1 cellular context compared by ENCODE assay signal in the genomic region with DNA sequence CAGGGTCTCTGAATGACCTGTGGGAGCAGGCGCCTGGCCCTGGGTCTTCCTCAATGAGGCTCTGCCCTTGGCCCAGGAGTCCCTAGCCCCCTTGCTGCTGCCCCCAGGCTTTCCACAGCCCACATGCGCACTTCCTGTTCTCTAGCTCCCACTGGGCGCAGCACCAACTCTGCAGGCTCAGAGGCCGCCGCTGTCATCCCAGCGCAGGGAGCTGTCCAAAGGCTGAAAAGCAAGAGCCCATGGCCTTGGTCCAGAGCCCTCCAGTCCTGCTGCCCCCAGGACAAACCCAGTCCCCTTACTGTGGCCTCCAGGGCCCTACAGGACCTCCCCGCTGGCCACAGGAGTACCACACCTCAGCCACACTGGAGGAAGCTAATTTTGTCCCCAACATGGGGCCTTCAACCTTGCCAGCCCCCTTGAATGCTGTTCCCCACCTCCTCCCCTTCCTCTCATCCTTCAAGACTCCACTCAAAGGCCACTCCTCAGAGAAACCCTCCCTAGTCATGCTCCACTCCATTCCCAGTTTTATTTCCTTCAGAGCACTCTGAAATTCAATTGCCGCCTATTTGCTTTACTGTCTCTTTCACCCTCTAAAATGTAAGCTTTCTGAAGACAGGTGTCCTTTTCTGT.
TF ChIP-seq lines count a peak whose summit lies in the region.

No MANE protein-coding gene starts in this region.

TF ChIP-seq in WTC11, 78 proteins besides CTCF, POLR2A, EP300 and RAD21 (continued from another document):
- TF ChIP-seq, protein P1, sequence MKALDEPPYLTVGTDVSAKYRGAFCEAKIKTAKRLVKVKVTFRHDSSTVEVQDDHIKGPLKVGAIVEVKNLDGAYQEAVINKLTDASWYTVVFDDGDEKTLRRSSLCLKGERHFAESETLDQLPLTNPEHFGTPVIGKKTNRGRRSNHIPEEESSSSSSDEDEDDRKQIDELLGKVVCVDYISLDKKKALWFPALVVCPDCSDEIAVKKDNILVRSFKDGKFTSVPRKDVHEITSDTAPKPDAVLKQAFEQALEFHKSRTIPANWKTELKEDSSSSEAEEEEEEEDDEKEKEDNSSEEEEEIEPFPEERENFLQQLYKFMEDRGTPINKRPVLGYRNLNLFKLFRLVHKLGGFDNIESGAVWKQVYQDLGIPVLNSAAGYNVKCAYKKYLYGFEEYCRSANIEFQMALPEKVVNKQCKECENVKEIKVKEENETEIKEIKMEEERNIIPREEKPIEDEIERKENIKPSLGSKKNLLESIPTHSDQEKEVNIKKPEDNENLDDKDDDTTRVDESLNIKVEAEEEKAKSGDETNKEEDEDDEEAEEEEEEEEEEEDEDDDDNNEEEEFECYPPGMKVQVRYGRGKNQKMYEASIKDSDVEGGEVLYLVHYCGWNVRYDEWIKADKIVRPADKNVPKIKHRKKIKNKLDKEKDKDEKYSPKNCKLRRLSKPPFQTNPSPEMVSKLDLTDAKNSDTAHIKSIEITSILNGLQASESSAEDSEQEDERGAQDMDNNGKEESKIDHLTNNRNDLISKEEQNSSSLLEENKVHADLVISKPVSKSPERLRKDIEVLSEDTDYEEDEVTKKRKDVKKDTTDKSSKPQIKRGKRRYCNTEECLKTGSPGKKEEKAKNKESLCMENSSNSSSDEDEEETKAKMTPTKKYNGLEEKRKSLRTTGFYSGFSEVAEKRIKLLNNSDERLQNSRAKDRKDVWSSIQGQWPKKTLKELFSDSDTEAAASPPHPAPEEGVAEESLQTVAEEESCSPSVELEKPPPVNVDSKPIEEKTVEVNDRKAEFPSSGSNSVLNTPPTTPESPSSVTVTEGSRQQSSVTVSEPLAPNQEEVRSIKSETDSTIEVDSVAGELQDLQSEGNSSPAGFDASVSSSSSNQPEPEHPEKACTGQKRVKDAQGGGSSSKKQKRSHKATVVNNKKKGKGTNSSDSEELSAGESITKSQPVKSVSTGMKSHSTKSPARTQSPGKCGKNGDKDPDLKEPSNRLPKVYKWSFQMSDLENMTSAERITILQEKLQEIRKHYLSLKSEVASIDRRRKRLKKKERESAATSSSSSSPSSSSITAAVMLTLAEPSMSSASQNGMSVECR (CRISPR knock-in tag; IDR thresholded peaks at IDR 0.05; ENCODE audit: borderline replicate concordance): peak; percentile 99
- TF ChIP-seq SMAD3 (CRISPR knock-in tag; IDR thresholded peaks at IDR 0.05; ENCODE audit: borderline replicate concordance) (peak; percentile 86; the same call in 1 of the 2 replicates), FOXK1 (CRISPR knock-in tag; IDR thresholded peaks at IDR 0.05) (peak; percentile 72; the same call in 1 of the 2 replicates), ZNF219 (CRISPR knock-in tag; IDR thresholded peaks at IDR 0.05; ENCODE audit: borderline replicate concordance) (peak; percentile 82; the same call in 1 of the 2 replicates), ESRRA (CRISPR knock-in tag; IDR thresholded peaks at IDR 0.05; ENCODE audit: borderline replicate concordance) (peak; percentile 78; the same call in 1 of the 2 replicates), CREB1 (CRISPR knock-in tag; IDR thresholded peaks at IDR 0.05) (peak; percentile 86; the same call in 1 of the 2 replicates), JUN (CRISPR knock-in tag; IDR thresholded peaks at IDR 0.05) (peak; percentile 97), ZNF416 (CRISPR knock-in tag; IDR thresholded peaks at IDR 0.05) (no peak), GABPB1 (CRISPR knock-in tag; IDR thresholded peaks at IDR 0.05) (no peak), IRF2 (CRISPR knock-in tag; IDR thresholded peaks at IDR 0.05; ENCODE audit: borderline replicate concordance, low read depth) (no peak), SMAD4 (CRISPR knock-in tag; IDR thresholded peaks at IDR 0.05) (peak; percentile 81; the same call in 1 of the 2 replicates), NFYB (CRISPR knock-in tag; conservative IDR thresholded peaks at IDR 0.05; ENCODE audit: low read depth) (no peak), TP53 (CRISPR knock-in tag; IDR thresholded peaks at IDR 0.05) (no peak)
- TF ChIP-seq, protein P2, sequence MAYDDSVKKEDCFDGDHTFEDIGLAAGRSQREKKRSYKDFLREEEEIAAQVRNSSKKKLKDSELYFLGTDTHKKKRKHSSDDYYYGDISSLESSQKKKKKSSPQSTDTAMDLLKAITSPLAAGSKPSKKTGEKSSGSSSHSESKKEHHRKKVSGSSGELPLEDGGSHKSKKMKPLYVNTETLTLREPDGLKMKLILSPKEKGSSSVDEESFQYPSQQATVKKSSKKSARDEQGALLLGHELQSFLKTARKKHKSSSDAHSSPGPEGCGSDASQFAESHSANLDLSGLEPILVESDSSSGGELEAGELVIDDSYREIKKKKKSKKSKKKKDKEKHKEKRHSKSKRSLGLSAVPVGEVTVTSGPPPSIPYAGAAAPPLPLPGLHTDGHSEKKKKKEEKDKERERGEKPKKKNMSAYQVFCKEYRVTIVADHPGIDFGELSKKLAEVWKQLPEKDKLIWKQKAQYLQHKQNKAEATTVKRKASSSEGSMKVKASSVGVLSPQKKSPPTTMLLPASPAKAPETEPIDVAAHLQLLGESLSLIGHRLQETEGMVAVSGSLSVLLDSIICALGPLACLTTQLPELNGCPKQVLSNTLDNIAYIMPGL (CRISPR knock-in tag; IDR thresholded peaks at IDR 0.05): no peak
- TF ChIP-seq, protein P3, sequence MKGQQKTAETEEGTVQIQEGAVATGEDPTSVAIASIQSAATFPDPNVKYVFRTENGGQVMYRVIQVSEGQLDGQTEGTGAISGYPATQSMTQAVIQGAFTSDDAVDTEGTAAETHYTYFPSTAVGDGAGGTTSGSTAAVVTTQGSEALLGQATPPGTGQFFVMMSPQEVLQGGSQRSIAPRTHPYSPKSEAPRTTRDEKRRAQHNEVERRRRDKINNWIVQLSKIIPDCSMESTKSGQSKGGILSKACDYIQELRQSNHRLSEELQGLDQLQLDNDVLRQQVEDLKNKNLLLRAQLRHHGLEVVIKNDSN (CRISPR knock-in tag; IDR thresholded peaks at IDR 0.05): peak; percentile 75; the same call in 1 of the 2 replicates
- TF ChIP-seq, protein P4, sequence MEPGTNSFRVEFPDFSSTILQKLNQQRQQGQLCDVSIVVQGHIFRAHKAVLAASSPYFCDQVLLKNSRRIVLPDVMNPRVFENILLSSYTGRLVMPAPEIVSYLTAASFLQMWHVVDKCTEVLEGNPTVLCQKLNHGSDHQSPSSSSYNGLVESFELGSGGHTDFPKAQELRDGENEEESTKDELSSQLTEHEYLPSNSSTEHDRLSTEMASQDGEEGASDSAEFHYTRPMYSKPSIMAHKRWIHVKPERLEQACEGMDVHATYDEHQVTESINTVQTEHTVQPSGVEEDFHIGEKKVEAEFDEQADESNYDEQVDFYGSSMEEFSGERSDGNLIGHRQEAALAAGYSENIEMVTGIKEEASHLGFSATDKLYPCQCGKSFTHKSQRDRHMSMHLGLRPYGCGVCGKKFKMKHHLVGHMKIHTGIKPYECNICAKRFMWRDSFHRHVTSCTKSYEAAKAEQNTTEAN (CRISPR knock-in tag; IDR thresholded peaks at IDR 0.05): no peak; the same call in 1 of the 2 replicates
